ENCODE assay signal across 1 cellular context in the genomic region with DNA sequence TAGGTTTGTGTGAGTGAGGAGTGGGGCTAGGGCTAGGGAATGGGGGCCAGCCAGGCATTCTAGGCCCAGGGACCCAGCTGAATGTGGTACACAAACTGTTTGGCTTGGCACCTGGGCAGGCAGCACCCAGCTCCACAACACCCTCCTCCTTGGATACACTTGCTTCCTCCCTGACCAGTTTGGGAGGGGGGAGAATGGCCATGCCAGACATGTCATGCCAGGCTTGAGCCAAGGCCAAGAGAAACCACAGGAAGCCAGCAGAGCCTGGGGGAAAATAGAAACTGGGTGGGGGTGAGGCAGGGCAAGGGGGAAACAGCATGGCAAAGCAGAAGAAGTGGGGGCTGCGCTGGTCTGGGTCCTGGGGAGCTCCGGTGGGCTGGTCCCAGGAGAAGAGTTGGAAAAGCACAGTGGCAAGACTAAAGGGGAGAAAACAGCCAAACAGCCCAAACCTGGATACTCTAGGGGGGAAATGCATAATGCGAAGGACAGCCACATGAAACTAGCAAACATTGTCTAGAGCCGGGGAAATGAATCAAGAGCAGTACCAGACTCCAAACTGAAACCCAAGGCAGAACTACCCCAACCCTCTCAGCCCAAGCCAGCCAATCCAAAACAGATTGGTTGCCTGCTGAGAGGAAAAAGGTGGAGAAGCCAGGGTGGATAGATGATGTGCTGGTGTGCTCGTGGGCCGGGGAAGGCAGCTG.
TF ChIP-seq lines count a peak whose summit lies in the region.

No MANE protein-coding gene starts in this region.

TF ChIP-seq in HepG2, 621 proteins besides CTCF, POLR2A, EP300 and RAD21 (continued from another document):
- TF ChIP-seq, protein P1, sequence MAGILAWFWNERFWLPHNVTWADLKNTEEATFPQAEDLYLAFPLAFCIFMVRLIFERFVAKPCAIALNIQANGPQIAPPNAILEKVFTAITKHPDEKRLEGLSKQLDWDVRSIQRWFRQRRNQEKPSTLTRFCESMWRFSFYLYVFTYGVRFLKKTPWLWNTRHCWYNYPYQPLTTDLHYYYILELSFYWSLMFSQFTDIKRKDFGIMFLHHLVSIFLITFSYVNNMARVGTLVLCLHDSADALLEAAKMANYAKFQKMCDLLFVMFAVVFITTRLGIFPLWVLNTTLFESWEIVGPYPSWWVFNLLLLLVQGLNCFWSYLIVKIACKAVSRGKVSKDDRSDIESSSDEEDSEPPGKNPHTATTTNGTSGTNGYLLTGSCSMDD (CRISPR knock-in tag; IDR thresholded peaks at IDR 0.05), result no peak
- TF ChIP-seq TEAD2 (CRISPR knock-in tag; IDR thresholded peaks at IDR 0.05) (no peak), TRIM24 (CRISPR knock-in tag; IDR thresholded peaks at IDR 0.05) (no peak), MEIS2 (CRISPR knock-in tag; IDR thresholded peaks at IDR 0.05) (no peak), YEATS4 (CRISPR knock-in tag; IDR thresholded peaks at IDR 0.05; ENCODE audit: borderline replicate concordance) (no peak), NFYB (CRISPR knock-in tag; IDR thresholded peaks at IDR 0.05) (no peak), LCORL (IDR thresholded peaks at IDR 0.05) (no peak), LCORL (CRISPR knock-in tag; IDR thresholded peaks at IDR 0.05) (no peak)
- TF ChIP-seq, protein P2, sequence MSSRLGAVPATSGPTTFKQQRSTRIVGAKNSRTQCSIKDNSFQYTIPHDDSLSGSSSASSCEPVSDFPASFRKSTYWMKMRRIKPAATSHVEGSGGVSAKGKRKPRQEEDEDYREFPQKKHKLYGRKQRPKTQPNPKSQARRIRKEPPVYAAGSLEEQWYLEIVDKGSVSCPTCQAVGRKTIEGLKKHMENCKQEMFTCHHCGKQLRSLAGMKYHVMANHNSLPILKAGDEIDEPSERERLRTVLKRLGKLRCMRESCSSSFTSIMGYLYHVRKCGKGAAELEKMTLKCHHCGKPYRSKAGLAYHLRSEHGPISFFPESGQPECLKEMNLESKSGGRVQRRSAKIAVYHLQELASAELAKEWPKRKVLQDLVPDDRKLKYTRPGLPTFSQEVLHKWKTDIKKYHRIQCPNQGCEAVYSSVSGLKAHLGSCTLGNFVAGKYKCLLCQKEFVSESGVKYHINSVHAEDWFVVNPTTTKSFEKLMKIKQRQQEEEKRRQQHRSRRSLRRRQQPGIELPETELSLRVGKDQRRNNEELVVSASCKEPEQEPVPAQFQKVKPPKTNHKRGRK (CRISPR knock-in tag; IDR thresholded peaks at IDR 0.05), result no peak
TF ChIP-seq in HepG2: peak in this region for 0.
